In genomic region chr11:17012712-17013547, GRCh38 we compare ENCODE assay signal across 1 cellular context.
TF ChIP-seq lines count a peak whose summit lies in the region.

No MANE protein-coding gene starts in this region.

TF ChIP-seq in HepG2, 621 proteins besides CTCF, POLR2A, EP300 and RAD21 (continued from another document and continues in another):
- no peak for TF ChIP-seq LRRFIP1 (CRISPR knock-in tag; conservative IDR thresholded peaks at IDR 0.05)
- no peak for TF ChIP-seq DNMT1 (CRISPR knock-in tag; IDR thresholded peaks at IDR 0.05)
- TF ChIP-seq ZNF703 (CRISPR knock-in tag; IDR thresholded peaks at IDR 0.05; ENCODE audit: borderline replicate concordance) = no peak; the same call in 1 of the 2 replicates
- TF ChIP-seq MTF1 (CRISPR knock-in tag; IDR thresholded peaks at IDR 0.05) = no peak
- peak; percentile 84 for TF ChIP-seq ZSCAN29 (CRISPR knock-in tag; conservative IDR thresholded peaks at IDR 0.05)
- peak; percentile 54 for TF ChIP-seq ZBTB2 (CRISPR knock-in tag; IDR thresholded peaks at IDR 0.05; ENCODE audit: low read depth)
- TF ChIP-seq CBX2 (IDR thresholded peaks at IDR 0.05; ENCODE audit: low read depth, low read length) = no peak
- no peak for TF ChIP-seq CBX2 (CRISPR knock-in tag; IDR thresholded peaks at IDR 0.05; ENCODE audit: low read depth)
- peak; percentile 74 to 84; a peak in 3 of 4 replicates for TF ChIP-seq NR2F1 (CRISPR knock-in tag; IDR thresholded peaks at IDR 0.05)
- no peak for TF ChIP-seq ZUFSP (CRISPR knock-in tag; IDR thresholded peaks at IDR 0.05; ENCODE audit: borderline replicate concordance)
- TF ChIP-seq CREBL2 (CRISPR knock-in tag; IDR thresholded peaks at IDR 0.05; ENCODE audit: borderline replicate concordance) = no peak
- TF ChIP-seq CEBPB (IDR thresholded peaks at IDR 0.05; ENCODE audit: borderline replicate concordance, low read depth, low read length) = peak; percentile 50; the same call in 1 of the 2 replicates
- 0 out of 2 replicates have a peak, but pooled peaks have one; percentile 41 for TF ChIP-seq ZKSCAN5 (CRISPR knock-in tag; IDR thresholded peaks at IDR 0.05)
- TF ChIP-seq THAP11 (CRISPR knock-in tag; IDR thresholded peaks at IDR 0.05) = peak; percentile 49
- peak; percentile 89 for TF ChIP-seq XRCC5 (optimal IDR thresholded peaks at IDR 0.05; ENCODE audit: low read length)
- peak; percentile 50; the same call in 1 of the 2 replicates for TF ChIP-seq ZMAT3 (CRISPR knock-in tag; conservative IDR thresholded peaks at IDR 0.05)
- no peak for TF ChIP-seq PREB (CRISPR knock-in tag; IDR thresholded peaks at IDR 0.05)
- no peak for TF ChIP-seq ZBTB42 (CRISPR knock-in tag; IDR thresholded peaks at IDR 0.05)
- no peak for TF ChIP-seq NBN (conservative IDR thresholded peaks at IDR 0.05)
- TF ChIP-seq ZNF747 (CRISPR knock-in tag; IDR thresholded peaks at IDR 0.05; ENCODE audit: borderline replicate concordance) = peak; percentile 57; the same call in 1 of the 2 replicates
- TF ChIP-seq KLF13 (CRISPR knock-in tag; IDR thresholded peaks at IDR 0.05) = no peak
- no peak for TF ChIP-seq MEIS1 (CRISPR knock-in tag; IDR thresholded peaks at IDR 0.05; ENCODE audit: borderline replicate concordance)
- TF ChIP-seq SKIL (CRISPR knock-in tag; IDR thresholded peaks at IDR 0.05; ENCODE audit: borderline replicate concordance) = peak; percentile 98
- peak; percentile 84; the same call in 1 of the 2 replicates for TF ChIP-seq ZNF331 (CRISPR knock-in tag; IDR thresholded peaks at IDR 0.05)
- TF ChIP-seq TERF1 (CRISPR knock-in tag; IDR thresholded peaks at IDR 0.05) = no peak
- no peak for TF ChIP-seq ETV6 (CRISPR knock-in tag; conservative IDR thresholded peaks at IDR 0.05)
- TF ChIP-seq ZNF350 (CRISPR knock-in tag; IDR thresholded peaks at IDR 0.05; ENCODE audit: borderline replicate concordance, low read depth) = peak; percentile 34; the same call in 1 of the 2 replicates
- peak; percentile 59 for TF ChIP-seq ZFP91 (CRISPR knock-in tag; IDR thresholded peaks at IDR 0.05; ENCODE audit: borderline replicate concordance)
- peak; percentile 89 for TF ChIP-seq ZNF772 (CRISPR knock-in tag; IDR thresholded peaks at IDR 0.05)
- no peak for TF ChIP-seq E2F2 (CRISPR knock-in tag; IDR thresholded peaks at IDR 0.05; ENCODE audit: borderline replicate concordance)
- TF ChIP-seq SP140L (CRISPR knock-in tag; IDR thresholded peaks at IDR 0.05; ENCODE audit: borderline replicate concordance) = no peak
- 0 out of 2 replicates have a peak, but pooled peaks have one; percentile 46 for TF ChIP-seq ATF6 (CRISPR knock-in tag; conservative IDR thresholded peaks at IDR 0.05)
- no peak for TF ChIP-seq ARHGAP35 (CRISPR knock-in tag; IDR thresholded peaks at IDR 0.05; ENCODE audit: borderline replicate concordance)
- TF ChIP-seq POLR2G (IDR thresholded peaks at IDR 0.05; ENCODE audit: low read depth, low read length) = peak; percentile 73
- TF ChIP-seq NFE2L2 (IDR thresholded peaks at IDR 0.05; ENCODE audit: low read length) = no peak
- peak; percentile 91 for TF ChIP-seq FOSL1 (CRISPR knock-in tag; IDR thresholded peaks at IDR 0.05; ENCODE audit: borderline replicate concordance)
- peak; percentile 51; the same call in 1 of the 2 replicates for TF ChIP-seq ELF4 (CRISPR knock-in tag; IDR thresholded peaks at IDR 0.05; ENCODE audit: borderline replicate concordance)
- TF ChIP-seq KMT2B (CRISPR knock-in tag; IDR thresholded peaks at IDR 0.05) = peak; percentile 51
- TF ChIP-seq SATB2 (CRISPR knock-in tag; IDR thresholded peaks at IDR 0.05) = no peak
- TF ChIP-seq CBX5 (CRISPR knock-in tag; IDR thresholded peaks at IDR 0.05; ENCODE audit: borderline replicate concordance) = peak; percentile 88
- peak; percentile 37; the same call in 1 of the 2 replicates for TF ChIP-seq POLR2AphosphoS5 (IDR thresholded peaks at IDR 0.05; ENCODE audit: low read depth, low read length)
- TF ChIP-seq ELF1 (CRISPR knock-in tag; IDR thresholded peaks at IDR 0.05) = no peak
- TF ChIP-seq ZNF263 (CRISPR knock-in tag; IDR thresholded peaks at IDR 0.05) = no peak
- peak; percentile 31 for TF ChIP-seq ZNF691 (CRISPR knock-in tag; IDR thresholded peaks at IDR 0.05; ENCODE audit: borderline replicate concordance, low read depth)
- no peak for TF ChIP-seq SNAI1 (CRISPR knock-in tag; IDR thresholded peaks at IDR 0.05; ENCODE audit: borderline replicate concordance)
- TF ChIP-seq MTA1 (CRISPR knock-in tag; IDR thresholded peaks at IDR 0.05; ENCODE audit: borderline replicate concordance) = peak; percentile 59; the same call in 1 of the 2 replicates
- no peak for TF ChIP-seq ESRRA (CRISPR knock-in tag; IDR thresholded peaks at IDR 0.05; ENCODE audit: low read depth)
- TF ChIP-seq ZSCAN25 (CRISPR knock-in tag; IDR thresholded peaks at IDR 0.05) = no peak; the same call in 1 of the 2 replicates
- 0 out of 2 replicates have a peak, but pooled peaks have one; percentile 16 for TF ChIP-seq ZNF317 (CRISPR knock-in tag; IDR thresholded peaks at IDR 0.05)
- no peak for TF ChIP-seq ZNF446 (CRISPR knock-in tag; IDR thresholded peaks at IDR 0.05)
- no peak for TF ChIP-seq BRD4 (CRISPR knock-in tag; IDR thresholded peaks at IDR 0.05)
- TF ChIP-seq TARDBP (CRISPR knock-in tag; IDR thresholded peaks at IDR 0.05) = peak; percentile 49; the same call in 1 of the 2 replicates
